ENCODE assay signal across 25 cellular contexts in the genomic region with DNA sequence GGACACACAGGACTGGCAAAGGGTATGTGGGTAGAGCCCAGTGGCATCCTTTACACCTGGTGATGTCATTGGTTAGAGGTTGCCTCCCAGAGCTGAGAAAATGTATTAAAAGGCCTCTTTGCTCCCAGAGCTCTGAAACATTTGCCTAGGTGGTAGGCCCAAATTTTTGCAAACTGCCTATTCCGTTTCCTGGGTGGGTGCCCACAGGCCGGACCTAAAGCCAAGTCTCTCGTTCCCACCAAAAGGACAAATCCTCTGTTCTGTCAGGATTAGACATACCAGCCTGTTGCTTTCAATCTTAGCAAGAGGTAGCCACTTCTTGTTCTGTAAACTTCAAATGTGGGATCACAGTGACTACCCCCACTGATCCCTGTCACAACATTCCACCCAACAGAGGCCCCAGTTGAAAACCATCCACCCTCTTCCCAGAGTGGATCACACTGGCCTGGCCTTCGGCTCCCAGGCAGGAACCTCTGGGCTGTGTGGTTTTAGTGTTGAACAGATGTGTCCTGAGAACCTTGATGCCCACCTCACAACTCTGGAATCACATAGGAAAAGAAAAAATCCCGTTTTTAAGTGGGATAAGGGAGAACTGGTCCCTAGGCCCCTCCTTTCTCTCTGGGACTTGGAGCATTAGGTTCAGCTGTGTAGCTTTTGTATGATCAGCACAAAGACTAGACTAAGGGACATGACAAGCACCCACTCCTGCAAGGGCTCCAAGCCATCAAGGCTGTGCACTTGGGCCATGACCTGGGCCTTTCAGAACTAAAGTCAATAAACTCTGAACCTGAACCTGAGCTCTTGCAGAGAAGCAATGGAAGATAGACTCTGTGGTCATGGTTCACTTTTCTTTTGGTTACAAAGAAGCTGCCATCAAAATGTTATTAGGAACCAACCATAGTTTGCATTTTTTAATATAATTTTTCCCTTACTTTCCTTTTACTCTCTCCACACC.
DNase-seq lines count a peak whose midpoint lies in the region; ATAC-seq lines count a peak whose summit lies in the region.
"Had no signal": no experiment of that assay in that cellular context is flagged by ENCODE, and none has a peak within 500 bp of the region (broad histone marks: within the 10 kb centered on the region; RNA-seq: fewer than 3 reads in every experiment).

No MANE protein-coding gene starts in this region.

- DNase-seq in right cardiac atrium (peak in 1 of 3 donors; percentile 79), left cardiac atrium (no peak), islet precursor cell (peak; percentile 27), posterior vena cava (ENCODE audit: low spot score) (peak; percentile 65), 8988T (no peak)
- DNase-seq: ACHN; activated CD4-positive, alpha-beta T cell treated with anti-CD3 and anti-CD28 coated beads for 48 hours; activated effector memory CD4-positive, alpha-beta T cell treated with anti-CD3 and anti-CD28 coated beads, Interleukin-2, amount 50 U/mL, for 16 hours; activated T-cell treated with anti-CD3 and anti-CD28 coated beads, Interleukin-2, amount 50 U/mL, for 24 hours; DMS153; naive B cell; NCI-H1092; NCI-H1694; NCI-H446 treated with DMSO at 0.1 percent for 48 hours; NCI-H82; Peyer's patch; psoas muscle; small intestine; stimulated activated naive CD4-positive, alpha-beta T cell; T-helper 9 cell had no signal

- no peaks in the 10 kb centered on the region for H3K9me3 ChIP-seq in right cardiac atrium (ENCODE audit: control insufficient read depth, low read length)
- H3K9me3 ChIP-seq: BLaER1, Peyer's patch, psoas muscle had no signal

- 74% methylated on average over 5 of the region's 5 CpGs for WGBS in right cardiac atrium

- H3K27ac ChIP-seq in right cardiac atrium (ENCODE audit: low read length): peak overlapping the region; percentile 25
- H3K27ac ChIP-seq: BLaER1, hepatocyte, Peyer's patch, psoas muscle, VCaP had no signal

- no peaks in the 10 kb centered on the region for H3K27me3 ChIP-seq in right cardiac atrium (ENCODE audit: control insufficient read depth, insufficient read depth)
- H3K27me3 ChIP-seq: BLaER1, hepatocyte, Peyer's patch had no signal

- H3K4me1 ChIP-seq in right cardiac atrium (ENCODE audit: control insufficient read depth, insufficient read depth, low read length): peaks cover 13% of the 10 kb centered on the region

- no peak overlapping the region for H3K4me3 ChIP-seq in right cardiac atrium (ENCODE audit: low read length)
- H3K4me3 ChIP-seq: BLaER1, hepatocyte, Peyer's patch, psoas muscle had no signal

- intact Hi-C loops in right cardiac atrium (cut with DNase I): loop anchor here in 2 of 4 donors (5.0 to 10.0 kb wide), 2 partner anchors 132 to 201 kb away; no protein-coding TSS in a partner anchor
- intact Hi-C loops in left cardiac atrium (cut with DNase I): no loop called here
- intact Hi-C loops in posterior vena cava (cut with DNase I): no loop called here

- ATAC-seq in right cardiac atrium (no peak), left cardiac atrium (no peak), GM19351 (IDR thresholded peaks at IDR 0.05; ENCODE audit: unreplicated experiment) (no peak), GM19463 (IDR thresholded peaks at IDR 0.05; ENCODE audit: unreplicated experiment) (no peak)

Comparison
In these comparisons a context has a peak if more than half of its experiments do, and no peak if none do; other contexts are left out.
1. DNase-seq: peak in islet precursor cell (single experiment) and posterior vena cava (single experiment); none in left cardiac atrium (single experiment) and 8988T (single experiment).